ENCODE assay signal across 11 cellular contexts in the genomic region with DNA sequence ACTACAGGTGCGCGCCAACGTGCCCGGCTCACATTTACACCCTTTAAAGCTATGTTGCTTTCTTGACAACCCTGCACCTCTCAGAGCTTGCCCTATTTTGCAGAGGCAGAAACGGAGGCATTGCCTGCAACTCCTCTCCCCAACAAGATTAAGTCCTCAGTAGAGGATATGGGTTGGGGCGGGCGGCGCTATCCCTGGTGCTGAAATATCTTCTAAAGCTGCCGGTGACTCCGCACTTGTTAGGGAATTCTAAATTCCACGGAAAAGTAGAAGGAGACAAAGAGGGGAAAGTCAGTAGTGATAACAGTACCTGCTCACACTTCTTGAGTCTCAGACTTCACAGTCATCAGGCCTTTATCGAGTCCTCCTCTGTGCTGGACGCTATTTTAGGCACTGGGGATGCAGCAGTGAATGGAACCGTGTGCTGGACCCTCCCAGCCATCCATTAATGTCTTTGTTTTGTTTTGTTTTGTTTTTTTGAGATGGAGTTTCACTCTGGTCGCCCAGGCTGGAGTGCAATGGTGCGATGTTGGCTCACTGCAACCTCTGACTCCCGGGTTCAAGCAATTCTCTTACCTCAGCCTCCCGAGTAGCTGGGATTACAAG. TPM values are rescaled to one million over a fixed set of nuclear protein-coding genes. Genes with fewer than 3 reads are reported as not detected.
DNase-seq lines count a peak whose midpoint lies in the region; ATAC-seq and TF ChIP-seq lines count a peak whose summit lies in the region.
"Had no signal": no experiment of that assay in that cellular context is flagged by ENCODE, and none has a peak within 500 bp of the region (broad histone marks: within the 10 kb centered on the region; RNA-seq: fewer than 3 reads in every experiment).

No MANE protein-coding gene starts in this region.

- intact Hi-C loops in cardiac septum (cut with DNase I) (no loop called here), testis (cut with DNase I; ENCODE audit: low total_unique reads) (no loop called here)

- H3K4me3 ChIP-seq in cardiac muscle cell (no peak overlapping the region), testis (no peak overlapping the region)
- H3K4me3 ChIP-seq: BLaER1 treated with 17β-estradiol and CSF1 and Interleukin-3, amounts not matched to agents 10 nM and 100 nM had no signal

- H3K36me3 ChIP-seq in cardiac muscle cell (no peaks in the 10 kb centered on the region), testis (ENCODE audit: low read depth, missing control alignments) (no peaks in the 10 kb centered on the region)
- H3K36me3 ChIP-seq: BLaER1 treated with 17β-estradiol and CSF1 and Interleukin-3, amounts not matched to agents 10 nM and 100 nM had no signal

- no peak overlapping the region for H3K4me3 Mint-ChIP-seq in osteocyte (ENCODE audit: unreplicated experiment)

- no peaks in the 10 kb centered on the region for H3K36me3 Mint-ChIP-seq in osteocyte (ENCODE audit: unreplicated experiment)

- ATAC-seq in GM21528 (IDR thresholded peaks at IDR 0.05; ENCODE audit: low FRiP score, unreplicated experiment) = no peak

- TF ChIP-seq POLR2A in testis (IDR thresholded peaks at IDR 0.05) = no peak

- H3K9me3 ChIP-seq in cardiac muscle cell (ENCODE audit: low read depth) = no peaks in the 10 kb centered on the region
- H3K9me3 ChIP-seq in testis = no peaks in the 10 kb centered on the region
- H3K9me3 ChIP-seq: BLaER1 treated with 17β-estradiol and CSF1 and Interleukin-3, amounts not matched to agents 10 nM and 100 nM had no signal

- peak; percentile 66 to 86 for DNase-seq in cardiac muscle cell (ENCODE audit: low read depth in 1 of 2, low spot score in 1 of 2)
- DNase-seq in cardiac septum (ENCODE audit: low spot score) = no peak
- DNase-seq in SW480 (ENCODE audit: low spot score) = peak; percentile 54
- DNase-seq in fibroblast of peridontal ligament (ENCODE audit: extremely low read depth) = peak; percentile 50
- DNase-seq in testis = peak; percentile 68
- DNase-seq in osteocyte (ENCODE audit: extremely low spot score, unreplicated experiment) = no peak
- no peak for DNase-seq in NCI-H748 (lab: John Stamatoyannopoulos, UW; ENCODE audit: unreplicated experiment)
- DNase-seq: midbrain, NCI-H345 had no signal

- no peaks in the 10 kb centered on the region for H3K4me1 ChIP-seq in cardiac muscle cell (ENCODE audit: low read depth)
- H3K4me1 ChIP-seq in testis = no peaks in the 10 kb centered on the region

- TF ChIP-seq CTCF in cardiac muscle cell (IDR thresholded peaks at IDR 0.05; ENCODE audit: low read depth, low read length) (no peak), testis (IDR thresholded peaks at IDR 0.05) (no peak), osteocyte (IDR thresholded peaks at IDR 0.05) (no peak)

- no peaks in the 10 kb centered on the region for H3K9me3 Mint-ChIP-seq in osteocyte (ENCODE audit: unreplicated experiment)

- H3K27ac ChIP-seq in cardiac muscle cell (no peak overlapping the region), testis (no peak overlapping the region)
- H3K27ac ChIP-seq: BLaER1 treated with 17β-estradiol and CSF1 and Interleukin-3, amounts not matched to agents 10 nM and 100 nM had no signal

- 20 to 21% methylated on average over 18 of the region's 18 CpGs for WGBS in testis, 2 donors

- peaks cover 14% of the 10 kb centered on the region for H3K27me3 Mint-ChIP-seq in osteocyte (ENCODE audit: unreplicated experiment)

- H3K4me1 Mint-ChIP-seq in osteocyte (ENCODE audit: unreplicated experiment) = no peaks in the 10 kb centered on the region

- H3K27me3 ChIP-seq in cardiac muscle cell (no peaks in the 10 kb centered on the region), testis (no peaks in the 10 kb centered on the region)

- no peak overlapping the region for H3K27ac Mint-ChIP-seq in osteocyte (ENCODE audit: unreplicated experiment)

RNA-seq across cellular contexts. Expression of gene SLC5A5, which starts 18.0 kb away (rescaled TPM):
- total RNA-seq in cardiac muscle cell (0.04 and 0.21 TPM in 2 replicates), cardiac septum (not detected), testis (1 to 10 TPM in 1 of 2 donors, under 1 TPM in 1; 0.79 to 1.4 TPM), osteocyte (not detected in 2 replicates)
- polyA plus RNA-seq in cardiac muscle cell (not detected in 2 replicates), testis (ENCODE audit: insufficient read depth, low read depth, low replicate concordance) (1.1 TPM)

RNA-seq across cellular contexts. Expression of gene RPL18A, which starts 30.0 kb away (rescaled TPM):
- total RNA-seq in cardiac muscle cell (1,484 and 1,728 TPM in 2 replicates), cardiac septum (669 TPM), testis (1,000 to 10,000 TPM in 1 of 2 donors, 100 to 1,000 TPM in 1; 551 to 1,098 TPM), osteocyte (1,671 and 1,710 TPM in 2 replicates)
- polyA plus RNA-seq in cardiac muscle cell (930 and 1,120 TPM in 2 replicates), testis (ENCODE audit: insufficient read depth, low read depth, low replicate concordance) (828 TPM)

RNA-seq across cellular contexts. Expression of gene JAK3, which starts 41.9 kb away (rescaled TPM):
- total RNA-seq in cardiac muscle cell (3.2 and 14.5 TPM in 2 replicates), cardiac septum (6.2 TPM), testis (10 to 100 TPM in 1 of 2 donors, 1 to 10 TPM in 1; 5.0 to 10.5 TPM), osteocyte (1.6 and 1.8 TPM in 2 replicates)
- polyA plus RNA-seq in cardiac muscle cell (1.5 and 11.0 TPM in 2 replicates), testis (ENCODE audit: insufficient read depth, low read depth, low replicate concordance) (3.5 TPM)

RNA-seq across cellular contexts. Expression of gene CCDC124, which starts 43.1 kb away (rescaled TPM):
- total RNA-seq in cardiac muscle cell (80.5 and 103 TPM in 2 replicates), cardiac septum (71.3 TPM), testis (10 to 100 TPM; 51.5 to 69.5 TPM), osteocyte (81.9 and 84.9 TPM in 2 replicates)
- polyA plus RNA-seq in cardiac muscle cell (172 and 200 TPM in 2 replicates), testis (ENCODE audit: insufficient read depth, low read depth, low replicate concordance) (75.0 TPM)

Comparison
In these comparisons a context has a peak if more than half of its experiments do, and no peak if none do; other contexts are left out.
1. DNase-seq: peak in cardiac muscle cell (2 of 2), SW480 (single experiment), fibroblast of peridontal ligament (single experiment) and testis (single experiment); none in cardiac septum (single experiment), osteocyte (single experiment) and NCI-H748 (single experiment).